Comparison of ENCODE assay signal across 26 cellular contexts in genomic region chr2:24888177-24888576, GRCh38. TPM values are rescaled to one million over a fixed set of nuclear protein-coding genes. Genes with fewer than 3 reads are reported as not detected.
DNase-seq lines count a peak whose midpoint lies in the region; ATAC-seq and TF ChIP-seq lines count a peak whose summit lies in the region.
"Had no signal": no experiment of that assay in that cellular context is flagged by ENCODE, and none has a peak within 500 bp of the region (broad histone marks: within the 10 kb centered on the region; RNA-seq: fewer than 3 reads in every experiment).

No MANE protein-coding gene starts in this region.

- no peak for ATAC-seq in stimulated activated memory B cell treated with anti-CD40 and anti-IgM and Interleukin-4, amounts not matched to agents 10 μg/mL and 1 μg/mL and 100 μg/mL, for 72 hours
- no peak for ATAC-seq in mucosa of descending colon
- ATAC-seq in CD8-positive, alpha-beta T cell: no peak
- ATAC-seq: GM12878 had no signal

- no peaks in the 10 kb centered on the region for H3K27me3 Mint-ChIP-seq in activated T-cell treated with anti-CD3 and anti-CD28 coated beads, Interleukin-2, amount 50 U/mL, for 24 hours
- H3K27me3 Mint-ChIP-seq in HFFc6 (ENCODE audit: insufficient read depth) (peaks cover 2% of the 10 kb centered on the region), glutamatergic neuron (ENCODE audit: unreplicated experiment) (peaks cover 19% of the 10 kb centered on the region)
- H3K27me3 Mint-ChIP-seq in stimulated activated memory B cell treated with anti-CD40 and anti-IgM and Interleukin-4, amounts not matched to agents 10 μg/mL and 1 μg/mL and 100 μg/mL, for 72 hours: no peaks in the 10 kb centered on the region
- H3K27me3 Mint-ChIP-seq in CD8-positive, alpha-beta T cell (ENCODE audit: low read depth): no peaks in the 10 kb centered on the region
- H3K27me3 Mint-ChIP-seq: CD4-positive, CD25-positive, alpha-beta regulatory T cell had no signal

- H3K36me3 Mint-ChIP-seq in activated T-cell treated with anti-CD3 and anti-CD28 coated beads, Interleukin-2, amount 50 U/mL, for 24 hours (ENCODE audit: low read depth): peaks cover 45% of the 10 kb centered on the region
- H3K36me3 Mint-ChIP-seq in HFFc6 (ENCODE audit: low read depth) (peaks cover 18% of the 10 kb centered on the region), glutamatergic neuron (ENCODE audit: unreplicated experiment) (peaks cover 8% of the 10 kb centered on the region)
- peaks cover 30% of the 10 kb centered on the region for H3K36me3 Mint-ChIP-seq in stimulated activated memory B cell treated with anti-CD40 and anti-IgM and Interleukin-4, amounts not matched to agents 10 μg/mL and 1 μg/mL and 100 μg/mL, for 72 hours
- no peaks in the 10 kb centered on the region for H3K36me3 Mint-ChIP-seq in CD8-positive, alpha-beta T cell

- H3K27ac ChIP-seq in CD8-positive, alpha-beta T cell (ENCODE audit: low read depth, low read length): no peak overlapping the region
- H3K27ac ChIP-seq: 22Rv1, GM23248, HL-60, KMS-11, Peyer's patch, SJCRH30 had no signal

- peaks cover 2% of the 10 kb centered on the region for H3K9me3 Mint-ChIP-seq in activated T-cell treated with anti-CD3 and anti-CD28 coated beads, Interleukin-2, amount 50 U/mL, for 24 hours
- H3K9me3 Mint-ChIP-seq in HFFc6: peaks cover 3% of the 10 kb centered on the region; the same call in 1 of the 2 replicates
- peaks cover 18% of the 10 kb centered on the region for H3K9me3 Mint-ChIP-seq in glutamatergic neuron (ENCODE audit: unreplicated experiment)
- peaks cover 8% of the 10 kb centered on the region for H3K9me3 Mint-ChIP-seq in stimulated activated memory B cell treated with anti-CD40 and anti-IgM and Interleukin-4, amounts not matched to agents 10 μg/mL and 1 μg/mL and 100 μg/mL, for 72 hours
- peaks cover 4% of the 10 kb centered on the region for H3K9me3 Mint-ChIP-seq in CD8-positive, alpha-beta T cell

- no peaks in the 10 kb centered on the region for H3K36me3 ChIP-seq in mucosa of descending colon (ENCODE audit: low read depth)
- no peaks in the 10 kb centered on the region for H3K36me3 ChIP-seq in CD8-positive, alpha-beta T cell (ENCODE audit: insufficient read depth, low read length)
- H3K36me3 ChIP-seq: Peyer's patch had no signal

- H3K27ac Mint-ChIP-seq in activated T-cell treated with anti-CD3 and anti-CD28 coated beads, Interleukin-2, amount 50 U/mL, for 24 hours: peak overlapping the region; percentile 38
- peak overlapping the region; percentile 98 for H3K27ac Mint-ChIP-seq in HFFc6
- H3K27ac Mint-ChIP-seq in glutamatergic neuron (ENCODE audit: unreplicated experiment): peak overlapping the region; percentile 79
- H3K27ac Mint-ChIP-seq in stimulated activated memory B cell treated with anti-CD40 and anti-IgM and Interleukin-4, amounts not matched to agents 10 μg/mL and 1 μg/mL and 100 μg/mL, for 72 hours: peak overlapping the region; percentile 92
- no peak overlapping the region for H3K27ac Mint-ChIP-seq in CD8-positive, alpha-beta T cell

- H3K4me1 ChIP-seq in mucosa of descending colon (ENCODE audit: low read depth): no peaks in the 10 kb centered on the region
- H3K4me1 ChIP-seq in CD8-positive, alpha-beta T cell (ENCODE audit: insufficient read depth, low read length): no peaks in the 10 kb centered on the region
- H3K4me1 ChIP-seq: HAP-1, Peyer's patch had no signal

- POLR2A ChIA-PET in CD8-positive, alpha-beta T cell (lab: Charles Lee): no interaction called here

- H3K9me3 ChIP-seq in mucosa of descending colon: no peaks in the 10 kb centered on the region
- no peaks in the 10 kb centered on the region for H3K9me3 ChIP-seq in CD8-positive, alpha-beta T cell (ENCODE audit: low read length)
- H3K9me3 ChIP-seq: HAP-1, Peyer's patch had no signal

- no peaks in the 10 kb centered on the region for H3K27me3 ChIP-seq in CD8-positive, alpha-beta T cell (ENCODE audit: insufficient read depth, low read length)
- H3K27me3 ChIP-seq: Peyer's patch, SJCRH30 had no signal

- no peak overlapping the region for H3K4me3 ChIP-seq in mucosa of descending colon
- no peak overlapping the region for H3K4me3 ChIP-seq in CD8-positive, alpha-beta T cell (ENCODE audit: low read depth, low read length)
- H3K4me3 ChIP-seq: GM12878, GM23248, HAP-1, Peyer's patch, SJCRH30 had no signal

- peaks cover 13% of the 10 kb centered on the region for H3K4me1 Mint-ChIP-seq in activated T-cell treated with anti-CD3 and anti-CD28 coated beads, Interleukin-2, amount 50 U/mL, for 24 hours (ENCODE audit: low read depth)
- peaks cover 40% of the 10 kb centered on the region for H3K4me1 Mint-ChIP-seq in HFFc6 (ENCODE audit: low read depth)
- peaks cover 50% of the 10 kb centered on the region for H3K4me1 Mint-ChIP-seq in glutamatergic neuron (ENCODE audit: low read depth, unreplicated experiment)
- H3K4me1 Mint-ChIP-seq in stimulated activated memory B cell treated with anti-CD40 and anti-IgM and Interleukin-4, amounts not matched to agents 10 μg/mL and 1 μg/mL and 100 μg/mL, for 72 hours: peaks cover 49% of the 10 kb centered on the region
- peaks cover 2% of the 10 kb centered on the region for H3K4me1 Mint-ChIP-seq in CD8-positive, alpha-beta T cell (ENCODE audit: low read depth)

- CTCF ChIA-PET in CD8-positive, alpha-beta T cell (lab: Charles Lee): interaction anchor here (0.7 kb wide), 1 partner anchor 494 kb away, joined by 3 read pairs; no protein-coding TSS in a partner anchor

- intact Hi-C loops in mucosa of descending colon (cut with DNase I, micrococcal nuclease): no loop called here
- intact Hi-C loops in CD8-positive, alpha-beta T cell (cut with DNase I, micrococcal nuclease): no loop called here

- DNase-seq in activated T-cell treated with anti-CD3 and anti-CD28 coated beads, Interleukin-2, amount 50 U/mL, for 24 hours: no peak
- DNase-seq in activated T-cell treated with anti-CD3 and anti-CD28 coated beads, Interleukin-2, amount 50 U/mL, for 1 hour: no peak
- DNase-seq in HFFc6 (no peak), glutamatergic neuron (peak; percentile 41), mucosa of descending colon (no peak), NCI-H1930 (lab: John Stamatoyannopoulos, UW) (no peak)
- DNase-seq in CD8-positive, alpha-beta T cell: no peak
- DNase-seq: AML-193; CD4-positive, CD25-positive, alpha-beta regulatory T cell; COR-L47; DMS79 treated with DMSO at 0.1 percent for 48 hours; GM23248; NCI-H1092 treated with DMSO at 0.1 percent for 48 hours; NCI-H1436 treated with DMSO at 0.1 percent for 48 hours; NCI-H2029 treated with DMSO at 0.1 percent for 48 hours; NCI-H2171 treated with DMSO at 0.1 percent for 48 hours; NCI-H446; NCI-H526; Peyer's patch; SJCRH30 had no signal

- TF ChIP-seq CTCF in HFFc6 (IDR thresholded peaks at IDR 0.05) (no peak), glutamatergic neuron (IDR thresholded peaks at IDR 0.05; ENCODE audit: partially characterized antibody, unreplicated experiment) (no peak), mucosa of descending colon (IDR thresholded peaks at IDR 0.05) (no peak)
- TF ChIP-seq CTCF in CD8-positive, alpha-beta T cell (IDR thresholded peaks at IDR 0.05): no peak

- no peak overlapping the region for H3K4me3 Mint-ChIP-seq in activated T-cell treated with anti-CD3 and anti-CD28 coated beads, Interleukin-2, amount 50 U/mL, for 24 hours
- no peak overlapping the region for H3K4me3 Mint-ChIP-seq in HFFc6
- H3K4me3 Mint-ChIP-seq in glutamatergic neuron (ENCODE audit: unreplicated experiment): peak overlapping the region; percentile 74
- peak overlapping the region; percentile 30 for H3K4me3 Mint-ChIP-seq in stimulated activated memory B cell treated with anti-CD40 and anti-IgM and Interleukin-4, amounts not matched to agents 10 μg/mL and 1 μg/mL and 100 μg/mL, for 72 hours
- H3K4me3 Mint-ChIP-seq in CD8-positive, alpha-beta T cell: no peak overlapping the region
- H3K4me3 Mint-ChIP-seq: CD4-positive, CD25-positive, alpha-beta regulatory T cell had no signal

RNA-seq across cellular contexts. Expression of gene ADCY3, which starts 31.9 kb away (rescaled TPM):
- total RNA-seq in HFFc6 (2021; fragmentation: NEBNext Ultra II Directional; extraction: Animal tissue kit (Norgen Biotek cat#: 25700)): 10 to 100 TPM; 54.4 to 80.7 (median 72.0) TPM
- total RNA-seq in glutamatergic neuron (ENCODE audit: unreplicated experiment) (76.2 TPM), mucosa of descending colon (10 to 100 TPM; 24.9 to 30.4 (median 25.3) TPM)
- 10 to 100 TPM; 15.6 to 23.3 TPM for total RNA-seq in CD8-positive, alpha-beta T cell

Comparison
In these comparisons a context has a peak if more than half of its experiments do, and no peak if none do; other contexts are left out.
1. H3K4me3 Mint-ChIP-seq: peak in glutamatergic neuron (single experiment) and stimulated activated memory B cell treated with anti-CD40 and anti-IgM and Interleukin-4, amounts not matched to agents 10 μg/mL and 1 μg/mL and 100 μg/mL, for 72 hours (single experiment); none in activated T-cell treated with anti-CD3 and anti-CD28 coated beads, Interleukin-2, amount 50 U/mL, for 24 hours (single experiment), HFFc6 (single experiment) and CD8-positive, alpha-beta T cell (single experiment).